ENCODE assay signal across 8 cellular contexts in the genomic region with DNA sequence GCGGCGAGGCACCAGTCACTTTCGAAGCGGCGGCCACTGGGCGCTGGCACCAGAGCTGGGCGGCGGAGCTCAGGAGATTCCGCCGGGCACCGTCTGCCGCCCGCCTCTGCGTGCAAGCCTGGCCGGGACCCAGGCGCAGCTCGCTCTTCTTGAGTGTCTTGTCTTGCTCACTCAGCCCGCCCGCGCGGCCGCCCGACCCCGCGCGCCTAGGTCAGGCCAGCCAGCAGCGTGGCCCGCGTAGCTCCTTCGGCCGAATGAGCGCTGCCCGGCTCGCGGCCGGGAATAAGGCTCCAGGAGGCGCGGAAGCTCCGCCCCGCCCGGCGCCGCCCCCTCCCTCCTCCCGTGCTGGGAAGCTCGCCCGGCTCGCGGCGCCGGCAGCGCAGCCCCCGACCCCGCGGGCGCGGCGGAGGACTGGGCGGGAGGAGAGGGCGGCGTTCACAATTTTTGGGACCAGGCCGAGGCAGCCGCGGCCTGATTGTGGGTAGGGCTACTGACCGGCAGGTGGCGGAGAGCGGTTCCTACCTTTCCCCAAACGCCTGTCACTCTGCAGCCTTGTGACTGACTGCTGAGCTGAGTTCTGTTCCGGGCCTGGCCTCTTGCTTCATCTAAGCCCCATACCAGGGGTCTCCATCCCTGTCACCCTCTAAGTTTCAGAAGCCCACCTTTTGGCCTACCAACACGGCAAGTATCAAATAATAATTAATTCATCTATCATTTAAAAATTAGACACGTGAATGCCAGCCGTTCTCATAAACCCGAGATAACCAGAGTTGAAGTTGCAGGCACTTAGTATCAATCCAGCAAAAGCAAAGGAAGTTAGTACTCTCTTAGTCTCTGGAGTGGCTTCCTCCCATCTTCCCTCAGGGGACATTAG.
DNase-seq lines count a peak whose midpoint lies in the region; ATAC-seq and TF ChIP-seq lines count a peak whose summit lies in the region.

A gene with protein sequence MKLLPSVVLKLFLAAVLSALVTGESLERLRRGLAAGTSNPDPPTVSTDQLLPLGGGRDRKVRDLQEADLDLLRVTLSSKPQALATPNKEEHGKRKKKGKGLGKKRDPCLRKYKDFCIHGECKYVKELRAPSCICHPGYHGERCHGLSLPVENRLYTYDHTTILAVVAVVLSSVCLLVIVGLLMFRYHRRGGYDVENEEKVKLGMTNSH (minus strand): TSS at position 256 of the 874 bp plus-strand sequence. CDS start 275 bp downstream, outside the sequence.

- H3K4me3 Mint-ChIP-seq in dendritic cell treated with granulocyte-macrophage colony-stimulating factor and Interleukin-4, amounts not matched to agents 40 ng/mL and 50 ng/mL, for 4 days, result peak within 1 kb of the TSS; percentile 89

- in situ Hi-C loops in ACHN (cut with HindIII; ENCODE audit: low pct_ligation_motif_present, low pct_unique_long_range_greater_than_20kb, low sequenced_read_pairs), result no loop called here

- peak within 1 kb of the TSS; percentile 74 for H3K27ac Mint-ChIP-seq in dendritic cell treated with granulocyte-macrophage colony-stimulating factor and Interleukin-4, amounts not matched to agents 40 ng/mL and 50 ng/mL, for 4 days

- intact Hi-C loops in dendritic cell treated with granulocyte-macrophage colony-stimulating factor and Interleukin-4, amounts not matched to agents 40 ng/mL and 50 ng/mL, for 4 days (cut with micrococcal nuclease), result loop anchor here (5.0 kb wide), 1 partner anchor 44 kb away; a partner anchor contains a TSS

- peaks cover 5% of the 10 kb centered on the region for H3K36me3 Mint-ChIP-seq in dendritic cell treated with granulocyte-macrophage colony-stimulating factor and Interleukin-4, amounts not matched to agents 40 ng/mL and 50 ng/mL, for 4 days (ENCODE audit: low read depth)

- peaks cover 53% of the 10 kb centered on the region for H3K4me1 Mint-ChIP-seq in dendritic cell treated with granulocyte-macrophage colony-stimulating factor and Interleukin-4, amounts not matched to agents 40 ng/mL and 50 ng/mL, for 4 days (ENCODE audit: low read depth)

- peak; percentile 54 for TF ChIP-seq POLR2A in GM18526 (IDR thresholded peaks at IDR 0.05; ENCODE audit: extremely low read depth, insufficient read length)

- DNase-seq in ACHN (peak; percentile 75), NCI-H345 treated with DMSO at 0.1 percent for 48 hours (lab: John Stamatoyannopoulos, UW; ENCODE audit: unreplicated experiment) (peak; percentile 70), left kidney (ENCODE audit: low read depth, low spot score) (peak; percentile 91)
- DNase-seq in activated CD4-positive, alpha-beta T cell treated with anti-CD3 and anti-CD28 coated beads for 4 hours, result peak; percentile 34 to 43
- peak; percentile 39 to 46 for DNase-seq in stimulated activated CD4-positive, alpha-beta T cell treated with anti-CD3 and anti-CD28 coated beads, Interleukin-2, amount 100 ng/mL, for 48 hours

- no peaks in the 10 kb centered on the region for H3K9me3 Mint-ChIP-seq in dendritic cell treated with granulocyte-macrophage colony-stimulating factor and Interleukin-4, amounts not matched to agents 40 ng/mL and 50 ng/mL, for 4 days

- ATAC-seq in HG03025 (IDR thresholded peaks at IDR 0.05; ENCODE audit: low FRiP score, unreplicated experiment), result peak; percentile 79

- peaks cover 3% of the 10 kb centered on the region for H3K27me3 Mint-ChIP-seq in dendritic cell treated with granulocyte-macrophage colony-stimulating factor and Interleukin-4, amounts not matched to agents 40 ng/mL and 50 ng/mL, for 4 days

Comparison
In these comparisons a context has a peak if more than half of its experiments do, and no peak if none do; other contexts are left out.
1. Peak in every context shown above with its lines: DNase-seq and ATAC-seq.
2. DNase-seq: peak in every context shown above with its lines; median percentile 91 in left kidney; 75 in ACHN; 70 in NCI-H345 treated with DMSO at 0.1 percent for 48 hours; 42 in stimulated activated CD4-positive, alpha-beta T cell treated with anti-CD3 and anti-CD28 coated beads, Interleukin-2, amount 100 ng/mL, for 48 hours; 38 in activated CD4-positive, alpha-beta T cell treated with anti-CD3 and anti-CD28 coated beads for 4 hours.